In the genomic region with DNA sequence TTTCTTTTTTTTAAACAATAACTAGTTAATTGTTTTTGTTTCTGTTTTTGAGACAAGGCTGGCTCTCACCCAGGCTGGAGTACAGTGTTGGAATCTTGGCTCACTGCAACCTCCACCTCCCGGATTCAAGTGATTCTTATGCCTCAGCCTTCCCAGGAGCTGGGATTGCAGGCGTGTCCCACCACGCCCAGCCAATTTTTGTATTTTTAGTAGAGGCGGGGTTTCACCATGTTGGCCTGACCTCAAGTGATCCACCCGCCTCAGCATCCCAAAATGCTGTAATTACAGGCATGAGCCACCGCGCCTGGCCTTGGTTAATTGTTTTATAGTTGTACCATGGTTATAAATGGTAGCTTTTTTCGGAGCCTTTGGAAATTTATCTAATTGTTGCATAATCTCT, we compare ENCODE assay signal across 22 cellular contexts.
DNase-seq lines count a peak whose midpoint lies in the region; ATAC-seq and TF ChIP-seq lines count a peak whose summit lies in the region.
"Had no signal": no experiment of that assay in that cellular context is flagged by ENCODE, and none has a peak within 500 bp of the region (broad histone marks: within the 10 kb centered on the region; RNA-seq: fewer than 3 reads in every experiment).

No MANE protein-coding gene starts in this region.

- no peak overlapping the region for H3K27ac ChIP-seq in A673 (ENCODE audit: low read depth, low read length, poor library complexity, severe bottlenecking)
- H3K27ac ChIP-seq: brain microvascular endothelial cell, pancreas had no signal

- no peak overlapping the region for H3K4me3 ChIP-seq in fibroblast of the aortic adventitia (ENCODE audit: low read depth, low read length)
- no peak overlapping the region for H3K4me3 ChIP-seq in mucosa of descending colon
- no peak overlapping the region for H3K4me3 ChIP-seq in A673 (ENCODE audit: low read depth, low read length, poor library complexity, severe bottlenecking)
- H3K4me3 ChIP-seq: HAP-1, pancreas, smooth muscle cell had no signal

- DNase-seq in Right ventricle myocardium superior (peak; percentile 59), cardiac septum (ENCODE audit: low spot score) (no peak), fibroblast of the aortic adventitia (ENCODE audit: low read depth) (peak; percentile 43), mucosa of descending colon (peak; percentile 55 to 67 (median 61)), NCI-H2029 treated with DMSO at 0.1 percent for 48 hours (lab: John Stamatoyannopoulos, UW) (no peak), A673 (ENCODE audit: low spot score) (no peak), NCI-H774 (lab: John Stamatoyannopoulos, UW) (no peak)
- no peak for DNase-seq in stimulated activated CD4-positive, alpha-beta T cell treated with anti-CD3 and anti-CD28 coated beads, Interleukin-4, amount 100 ng/mL, for 24 hours
- DNase-seq: activated CD4-positive, alpha-beta T cell treated with anti-CD3 and anti-CD28 coated beads for 48 hours; brain microvascular endothelial cell; CD4-positive, CD25-positive, alpha-beta regulatory T cell; GDM1; immature natural killer cell; mesendoderm; natural killer cell; NCI-H187; pancreas; SIG-M5; stimulated activated CD4-positive, alpha-beta T cell treated with anti-CD3 and anti-CD28 coated beads, Interleukin-4, amount 100 ng/mL, for 4 hours; T-helper 1 cell had no signal

- no peak for TF ChIP-seq CTCF in fibroblast of the aortic adventitia (IDR thresholded peaks at IDR 0.05; ENCODE audit: insufficient read depth, low read length)
- no peak for TF ChIP-seq CTCF in mucosa of descending colon (IDR thresholded peaks at IDR 0.05)
- TF ChIP-seq CTCF in A673 (conservative IDR thresholded peaks at IDR 0.05; ENCODE audit: low read depth, low read length): no peak

- CTCF ChIA-PET in A673 (lab: Charles Lee): no interaction called here

- no peaks in the 10 kb centered on the region for H3K27me3 ChIP-seq in A673 (replicated peaks; ENCODE audit: insufficient read depth, low read depth, low read length, poor library complexity)
- H3K27me3 ChIP-seq: brain microvascular endothelial cell, pancreas had no signal

- intact Hi-C loops in Right ventricle myocardium superior (cut with DNase I) (no loop called here), cardiac septum (cut with DNase I) (loop anchor here (5.0 kb wide), 1 partner anchor 74 kb away; a partner anchor contains a TSS), mucosa of descending colon (cut with DNase I, micrococcal nuclease) (no loop called here), A673 (cut with micrococcal nuclease; ENCODE audit: unreplicated experiment) (no loop called here)

- H3K4me1 ChIP-seq in mucosa of descending colon (ENCODE audit: low read depth) (peaks cover 15% of the 10 kb centered on the region), A673 (ENCODE audit: insufficient read depth, low read length, poor library complexity, severe bottlenecking) (no peaks in the 10 kb centered on the region)
- H3K4me1 ChIP-seq: HAP-1 had no signal

- POLR2A ChIA-PET in A673 (lab: Charles Lee; ENCODE audit: low non-redundant PET): no interaction called here

- no peaks in the 10 kb centered on the region for H3K36me3 ChIP-seq in mucosa of descending colon (ENCODE audit: low read depth)
- no peaks in the 10 kb centered on the region for H3K36me3 ChIP-seq in A673 (ENCODE audit: insufficient read depth, low read length, poor library complexity, severe bottlenecking)
- H3K36me3 ChIP-seq: brain microvascular endothelial cell, HAP-1, pancreas had no signal

- no peaks in the 10 kb centered on the region for H3K9me3 ChIP-seq in mucosa of descending colon
- H3K9me3 ChIP-seq in A673 (ENCODE audit: low read depth, low read length, poor library complexity, severe bottlenecking): no peaks in the 10 kb centered on the region
- H3K9me3 ChIP-seq: HAP-1, pancreas had no signal

- peak; percentile 76 for ATAC-seq in Right ventricle myocardium superior (ENCODE audit: poor library complexity)
- peak; percentile 80 for ATAC-seq in mucosa of descending colon
- ATAC-seq: natural killer cell, pancreas had no signal

- BruUV-seq in A673 (replicated peaks; lab: Mats Ljungman, UMichigan): no TSS peak

Comparison
In these comparisons a context has a peak if more than half of its experiments do, and no peak if none do; other contexts are left out.
1. DNase-seq: peak in Right ventricle myocardium superior (single experiment), fibroblast of the aortic adventitia (single experiment) and mucosa of descending colon (3 of 3); none in cardiac septum (single experiment), NCI-H2029 treated with DMSO at 0.1 percent for 48 hours (single experiment), stimulated activated CD4-positive, alpha-beta T cell treated with anti-CD3 and anti-CD28 coated beads, Interleukin-4, amount 100 ng/mL, for 24 hours (single experiment), A673 (single experiment) and NCI-H774 (single experiment).